In genomic region chrX:44708470-44708869, GRCh38 we compare ENCODE assay signal across 13 cellular contexts.
"Had no signal": no experiment of that assay in that cellular context is flagged by ENCODE, and none has a peak within 500 bp of the region (broad histone marks: within the 10 kb centered on the region; RNA-seq: fewer than 3 reads in every experiment).

No MANE protein-coding gene starts in this region.

- H3K27ac ChIP-seq: hepatocyte, lower lobe of right lung, skin epidermis, stomach, thyroid gland had no signal

- H3K27me3 ChIP-seq: hepatocyte, stomach, thyroid gland had no signal

- H3K9me3 ChIP-seq: lower lobe of right lung, stomach, thyroid gland had no signal

- H3K4me3 ChIP-seq: hepatocyte, lower lobe of right lung, skin epidermis, stomach, thyroid gland had no signal

- H3K79me2 ChIP-seq: hepatocyte had no signal

- H3K36me3 ChIP-seq: lower lobe of right lung, stomach, thyroid gland had no signal

- DNase-seq: activated effector memory CD4-positive, alpha-beta T cell treated with Interleukin-2 at 50 U/mL for 16 hours; activated T-cell treated with anti-CD3 and anti-CD28 coated beads, Interleukin-2, amount 50 U/mL, for 24 hours; amygdala; cerebellar nuclear complex; effector memory CD8-positive, alpha-beta T cell; lower lobe of right lung; midbrain; naive B cell; posterior cingulate gyrus; stomach; thyroid gland had no signal

- H2AFZ ChIP-seq: hepatocyte had no signal

- H3K4me2 ChIP-seq: hepatocyte had no signal

- H3K4me1 ChIP-seq: lower lobe of right lung, stomach, thyroid gland had no signal
